Comparison of ENCODE assay signal across 21 cellular contexts in the genomic region with DNA sequence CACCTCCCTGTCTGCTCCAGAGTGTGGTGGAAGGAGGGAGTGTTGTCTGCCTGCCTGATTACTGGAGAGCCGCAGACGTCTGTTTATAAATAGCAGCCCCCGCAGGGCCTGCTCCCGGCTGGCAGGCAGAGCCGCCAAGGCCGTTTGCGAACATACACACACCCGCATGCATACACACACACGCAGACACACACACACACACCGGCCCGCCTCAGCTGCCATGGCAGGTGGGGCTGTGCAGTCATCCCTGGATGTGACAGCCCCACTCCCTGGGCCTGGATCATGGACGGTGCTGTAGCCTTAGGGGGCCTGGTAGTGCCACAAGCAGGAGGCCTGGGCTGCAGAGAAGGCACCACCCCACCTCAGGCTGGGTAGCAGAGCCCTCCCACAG. TPM values are rescaled to one million over a fixed set of nuclear protein-coding genes. Genes with fewer than 3 reads are reported as not detected.
DNase-seq lines count a peak whose midpoint lies in the region; ATAC-seq and TF ChIP-seq lines count a peak whose summit lies in the region.
"Had no signal": no experiment of that assay in that cellular context is flagged by ENCODE, and none has a peak within 500 bp of the region (broad histone marks: within the 10 kb centered on the region; RNA-seq: fewer than 3 reads in every experiment).

No MANE protein-coding gene starts in this region.

- TF ChIP-seq CTCF in fibroblast of villous mesenchyme (IDR thresholded peaks at IDR 0.05; ENCODE audit: insufficient read depth, low read depth, low read length) (no peak), neural crest cell (conservative IDR thresholded peaks at IDR 0.05) (no peak), transverse colon (IDR thresholded peaks at IDR 0.05) (no peak), upper lobe of right lung (IDR thresholded peaks at IDR 0.05) (no peak)

- 32% methylated on average over 10 of the region's 12 CpGs; no CpG with 5 or more reads in 1 of the 2 donors for WGBS in transverse colon (ENCODE audit: low coverage in 1 of 2), 2 donors

- no peak for TF ChIP-seq POLR2A in transverse colon (IDR thresholded peaks at IDR 0.05)

- H3K27ac Mint-ChIP-seq in neural crest cell (ENCODE audit: unreplicated experiment) = peak overlapping the region; percentile 84
- H3K27ac Mint-ChIP-seq in activated CD4-positive, alpha-beta T cell treated with anti-CD3 and anti-CD28 coated beads, Interleukin-2, amount 10 ng/mL, durations not matched to agents 7 days and 5 days = no peak overlapping the region
- H3K27ac Mint-ChIP-seq: activated CD4-positive, alpha-beta T cell treated with anti-CD3 and anti-CD28 coated beads for 36 hours; HFFc6; memory B cell had no signal

- peak overlapping the region; percentile 38; the same call in 1 of the 2 replicates for H3K27ac ChIP-seq in BLaER1
- H3K27ac ChIP-seq in transverse colon = no peak overlapping the region
- H3K27ac ChIP-seq in upper lobe of right lung = no peak overlapping the region
- H3K27ac ChIP-seq: gastrocnemius medialis, SK-N-MC had no signal

- H3K4me2 ChIP-seq in BLaER1 = peak overlapping the region; percentile 75

- peaks cover 11% of the 10 kb centered on the region for H3K4me1 Mint-ChIP-seq in neural crest cell
- peaks cover 3% of the 10 kb centered on the region for H3K4me1 Mint-ChIP-seq in activated CD4-positive, alpha-beta T cell treated with anti-CD3 and anti-CD28 coated beads, Interleukin-2, amount 10 ng/mL, durations not matched to agents 7 days and 5 days

- TF ChIP-seq EP300 in transverse colon (IDR thresholded peaks at IDR 0.05; ENCODE audit: low read depth) = no peak

- H3K4me3 ChIP-seq in BLaER1 (no peak overlapping the region), fibroblast of villous mesenchyme (ENCODE audit: low read depth, low read length) (no peak overlapping the region), transverse colon (no peak overlapping the region), upper lobe of right lung (no peak overlapping the region)
- H3K4me3 ChIP-seq: gastrocnemius medialis, MG63, SK-N-MC had no signal

- H3K4me3 Mint-ChIP-seq in neural crest cell = no peak overlapping the region
- H3K4me3 Mint-ChIP-seq in activated CD4-positive, alpha-beta T cell treated with anti-CD3 and anti-CD28 coated beads, Interleukin-2, amount 10 ng/mL, durations not matched to agents 7 days and 5 days = no peak overlapping the region
- H3K4me3 Mint-ChIP-seq: activated CD4-positive, alpha-beta T cell treated with anti-CD3 and anti-CD28 coated beads for 36 hours; HFFc6; memory B cell had no signal

- H3K36me3 Mint-ChIP-seq in neural crest cell (ENCODE audit: low read depth) = no peaks in the 10 kb centered on the region
- no peaks in the 10 kb centered on the region for H3K36me3 Mint-ChIP-seq in activated CD4-positive, alpha-beta T cell treated with anti-CD3 and anti-CD28 coated beads, Interleukin-2, amount 10 ng/mL, durations not matched to agents 7 days and 5 days (ENCODE audit: low read depth)

- no peak for ATAC-seq in upper lobe of right lung
- ATAC-seq: activated CD4-positive, alpha-beta T cell treated with anti-CD3 and anti-CD28 coated beads for 36 hours; gastrocnemius medialis had no signal

- POLR2A ChIA-PET in activated CD4-positive, alpha-beta T cell treated with anti-CD3 and anti-CD28 coated beads, Interleukin-2, amount 10 ng/mL, durations not matched to agents 7 days and 5 days (lab: Charles Lee) = no interaction called here

- H3K9me3 ChIP-seq in BLaER1 (no peaks in the 10 kb centered on the region), transverse colon (no peaks in the 10 kb centered on the region), upper lobe of right lung (no peaks in the 10 kb centered on the region)
- H3K9me3 ChIP-seq: gastrocnemius medialis, MG63 had no signal

- 0 out of 2 replicates have a peak, but pooled peaks cover 11% of the 10 kb centered on the region for H4K20me1 ChIP-seq in BLaER1

- peak; percentile 82 for DNase-seq in NCI-H2227 (lab: John Stamatoyannopoulos, UW; ENCODE audit: unreplicated experiment)
- peak; percentile 24 for DNase-seq in fibroblast of villous mesenchyme (ENCODE audit: low read depth)
- no peak for DNase-seq in neural crest cell (ENCODE audit: low read depth, low spot score)
- DNase-seq in transverse colon = no peak
- DNase-seq in activated CD4-positive, alpha-beta T cell treated with anti-CD3 and anti-CD28 coated beads, Interleukin-2, amount 50 U/mL, for 4 hours = no peak
- DNase-seq in activated CD4-positive, alpha-beta T cell treated with anti-CD3 and anti-CD28 coated beads, Interleukin-2, amount 10 ng/mL, durations not matched to agents 7 days and 5 days = no peak
- DNase-seq in upper lobe of right lung = no peak
- DNase-seq: activated CD4-positive, alpha-beta T cell treated with anti-CD3 and anti-CD28 coated beads for 36 hours; activated CD8-positive, alpha-beta memory T cell treated with anti-CD3 and anti-CD28 coated beads, Interleukin-2, amount 50 U/mL, for 48 hours; cortex of kidney; EL; gastrocnemius medialis; HFFc6; MG63; NCI-H2029; NCI-H69; T1000 had no signal

- in situ Hi-C loops in transverse colon (cut with MboI; ENCODE audit: low pct_ligation_motif_present in 1 of 4, low pct_unique_long_range_greater_than_20kb in 1 of 4, low sequenced_read_pairs in 3 of 4) = no loop called here

- intact Hi-C loops in transverse colon (cut with DNase I; ENCODE audit: low total_unique reads) = no loop called here
- intact Hi-C loops in upper lobe of right lung (cut with DNase I) = no loop called here

- H3K9me3 Mint-ChIP-seq in neural crest cell = no peaks in the 10 kb centered on the region
- no peaks in the 10 kb centered on the region for H3K9me3 Mint-ChIP-seq in activated CD4-positive, alpha-beta T cell treated with anti-CD3 and anti-CD28 coated beads, Interleukin-2, amount 10 ng/mL, durations not matched to agents 7 days and 5 days
- H3K9me3 Mint-ChIP-seq: HFFc6, memory B cell had no signal

- H3K36me3 ChIP-seq in BLaER1 (no peaks in the 10 kb centered on the region), transverse colon (no peaks in the 10 kb centered on the region), upper lobe of right lung (no peaks in the 10 kb centered on the region)
- H3K36me3 ChIP-seq: gastrocnemius medialis, MG63 had no signal

- peaks cover 40% of the 10 kb centered on the region for H3K4me1 ChIP-seq in BLaER1
- peaks cover 0 to 8% (median 3%) of the 10 kb centered on the region in 4 donors for H3K4me1 ChIP-seq in transverse colon
- H3K4me1 ChIP-seq in upper lobe of right lung = no peaks in the 10 kb centered on the region

- CTCF ChIA-PET in activated CD4-positive, alpha-beta T cell treated with anti-CD3 and anti-CD28 coated beads, Interleukin-2, amount 10 ng/mL, durations not matched to agents 7 days and 5 days (lab: Charles Lee) = interaction anchor here (1.0 kb wide), 1 partner anchor 18 kb away, joined by 3 read pairs; no protein-coding TSS in a partner anchor

- H3K27me3 ChIP-seq in BLaER1 (no peaks in the 10 kb centered on the region), transverse colon (no peaks in the 10 kb centered on the region), upper lobe of right lung (no peaks in the 10 kb centered on the region)
- H3K27me3 ChIP-seq: MG63 had no signal

- peaks cover 4% of the 10 kb centered on the region for H3K27me3 Mint-ChIP-seq in neural crest cell (ENCODE audit: low read depth)
- H3K27me3 Mint-ChIP-seq in activated CD4-positive, alpha-beta T cell treated with anti-CD3 and anti-CD28 coated beads, Interleukin-2, amount 10 ng/mL, durations not matched to agents 7 days and 5 days = no peaks in the 10 kb centered on the region
- H3K27me3 Mint-ChIP-seq: activated CD4-positive, alpha-beta T cell treated with anti-CD3 and anti-CD28 coated beads for 36 hours had no signal

- 0 out of 2 replicates have a peak overlapping the region, but pooled peaks have one; percentile 43 for H3K9ac ChIP-seq in BLaER1

RNA-seq across cellular contexts. Expression of gene EVI5L, which starts 20.4 kb away (rescaled TPM):
- 24.8 and 25.5 TPM in 2 replicates for total RNA-seq in fibroblast of villous mesenchyme
- total RNA-seq in neural crest cell = 17.8 and 19.5 TPM in 2 replicates
- 10 to 100 TPM in 3 of 4 donors, 1 to 10 TPM in 1; 8.5 to 65.8 (median 15.0) TPM for total RNA-seq in transverse colon
- 10 to 100 TPM in 1 of 2 experiments, 1 to 10 TPM in 1; 9.7 to 11.2 TPM for total RNA-seq in activated CD4-positive, alpha-beta T cell treated with anti-CD3 and anti-CD28 coated beads, Interleukin-2, amount 10 ng/mL, durations not matched to agents 7 days and 5 days
- total RNA-seq in upper lobe of right lung = 15.5 TPM

RNA-seq across cellular contexts. Expression of gene PRR36, which starts 23.8 kb away (rescaled TPM):
- total RNA-seq in fibroblast of villous mesenchyme (under 0.01 TPM in 1 of 2 replicates, not detected in the other), neural crest cell (20.9 and 21.8 TPM in 2 replicates), transverse colon (under 1 TPM in 1 of 4 donors, not detected in 3; 0.16 TPM), upper lobe of right lung (2.6 TPM)
- total RNA-seq in activated CD4-positive, alpha-beta T cell treated with anti-CD3 and anti-CD28 coated beads, Interleukin-2, amount 10 ng/mL, durations not matched to agents 7 days and 5 days = under 1 TPM; 0.10 to 0.15 TPM
- total RNA-seq: gastrocnemius medialis had no signal

RNA-seq across cellular contexts. Expression of gene LRRC8E, which starts 37.9 kb away (rescaled TPM):
- total RNA-seq in fibroblast of villous mesenchyme (6.0 and 7.4 TPM in 2 replicates), neural crest cell (0.51 and 1.0 TPM in 2 replicates), transverse colon (1 to 10 TPM in 1 of 4 donors, under 1 TPM in 1, not detected in 2; 0.79 to 1.5 TPM), upper lobe of right lung (11.0 TPM)
- not detected for total RNA-seq in activated CD4-positive, alpha-beta T cell treated with anti-CD3 and anti-CD28 coated beads, Interleukin-2, amount 10 ng/mL, durations not matched to agents 7 days and 5 days
- total RNA-seq: activated CD4-positive, alpha-beta T cell treated with anti-CD3 and anti-CD28 coated beads for 36 hours; OCI-LY7 had no signal

RNA-seq across cellular contexts. Expression of gene MAP2K7, which starts 53.3 kb away (rescaled TPM):
- total RNA-seq in fibroblast of villous mesenchyme = 12.1 and 12.2 TPM in 2 replicates
- 48.1 and 50.7 TPM in 2 replicates for total RNA-seq in neural crest cell
- total RNA-seq in transverse colon = 100 to 1,000 TPM in 1 of 4 donors, 10 to 100 TPM in 3; 11.9 to 125 (median 20.9) TPM
- 10 to 100 TPM; 44.1 to 45.6 TPM for total RNA-seq in activated CD4-positive, alpha-beta T cell treated with anti-CD3 and anti-CD28 coated beads, Interleukin-2, amount 10 ng/mL, durations not matched to agents 7 days and 5 days
- 36.4 TPM for total RNA-seq in upper lobe of right lung

Comparison
In these comparisons a context has a peak if more than half of its experiments do, and no peak if none do; other contexts are left out.
1. DNase-seq: peak in NCI-H2227 (single experiment) and fibroblast of villous mesenchyme (single experiment); none in neural crest cell (single experiment), transverse colon (single experiment), activated CD4-positive, alpha-beta T cell treated with anti-CD3 and anti-CD28 coated beads, Interleukin-2, amount 50 U/mL, for 4 hours (0 of 2), activated CD4-positive, alpha-beta T cell treated with anti-CD3 and anti-CD28 coated beads, Interleukin-2, amount 10 ng/mL, durations not matched to agents 7 days and 5 days (single experiment) and upper lobe of right lung (single experiment).